In genomic region chr6:5260111-5260620, GRCh38 we compare ENCODE assay signal across 8 cellular contexts. TPM values are rescaled to one million over a fixed set of nuclear protein-coding genes. Genes with fewer than 3 reads are reported as not detected.
A peak's percentile ranks its signal among the peaks of the same experiment; 100 is the strongest.
DNase-seq lines count a peak whose midpoint lies in the region; ATAC-seq and TF ChIP-seq lines count a peak whose summit lies in the region.

No MANE protein-coding gene starts in this region.

- H3K27ac ChIP-seq in foreskin keratinocyte, result peak overlapping the region; percentile 82
- peak overlapping the region; percentile 92 to 100 for H3K27ac ChIP-seq in thoracic aorta

- H3K36me3 Mint-ChIP-seq in osteocyte (ENCODE audit: unreplicated experiment), result peaks cover 4% of the 10 kb centered on the region

- no peaks in the 10 kb centered on the region for H3K27me3 Mint-ChIP-seq in osteocyte (ENCODE audit: unreplicated experiment)

- peak overlapping the region; percentile 79 for H3K4me3 ChIP-seq in thoracic aorta

- peaks cover 21% of the 10 kb centered on the region for H3K4me1 Mint-ChIP-seq in osteocyte (ENCODE audit: unreplicated experiment)

- H3K4me3 Mint-ChIP-seq in osteocyte (ENCODE audit: unreplicated experiment), result peak overlapping the region; percentile 95

- DNase-seq in DMS 273 treated with DMSO at 0.1 percent for 48 hours (lab: John Stamatoyannopoulos, UW) (peak; percentile 60), HUDEP-2 (lab: John Stamatoyannopoulos, UW; ENCODE audit: unreplicated experiment in 76 of 76) (peak in 72 of 76 experiments; percentile 24 to 97 (median 69)), RPMI7951 (ENCODE audit: low read depth) (peak; percentile 62), foreskin keratinocyte (peak; percentile 69 to 77), osteocyte (ENCODE audit: extremely low spot score, unreplicated experiment) (no peak), thoracic aorta (ENCODE audit: low spot score) (no peak)
- peak; percentile 74 for DNase-seq in activated effector memory CD4-positive, alpha-beta T cell treated with Interleukin-2 at 50 U/mL for 16 hours

- no peaks in the 10 kb centered on the region for H3K9me3 Mint-ChIP-seq in osteocyte (ENCODE audit: unreplicated experiment)

- H3K9me3 ChIP-seq in thoracic aorta, result no peaks in the 10 kb centered on the region

- peak overlapping the region; percentile 80 for H3K27ac Mint-ChIP-seq in osteocyte (ENCODE audit: unreplicated experiment)

- H3K4me1 ChIP-seq in foreskin keratinocyte (no peaks in the 10 kb centered on the region), thoracic aorta (ENCODE audit: control insufficient read depth in 1 of 2, low read depth in 2 of 2) (peaks cover 14 to 21% of the 10 kb centered on the region in 2 donors)

- ATAC-seq in GM21447 (IDR thresholded peaks at IDR 0.05; ENCODE audit: unreplicated experiment) (peak; percentile 69), foreskin keratinocyte (peak; percentile 76), thoracic aorta (ENCODE audit: insufficient number of reproducible peaks, low FRiP score, low read depth) (peak; percentile 30)

- H3K36me3 ChIP-seq in thoracic aorta, result no peaks in the 10 kb centered on the region

- TF ChIP-seq CTCF in foreskin keratinocyte (conservative IDR thresholded peaks at IDR 0.05), result no peak
- TF ChIP-seq CTCF in osteocyte (IDR thresholded peaks at IDR 0.05), result no peak
- TF ChIP-seq CTCF in thoracic aorta (IDR thresholded peaks at IDR 0.05), result no peak

- H3K27me3 ChIP-seq in foreskin keratinocyte (no peaks in the 10 kb centered on the region), thoracic aorta (replicated peaks; ENCODE audit: insufficient read depth) (no peaks in the 10 kb centered on the region)

RNA-seq across cellular contexts. Expression of gene LYRM4, which starts 0.6 kb away (rescaled TPM):
- 42.5 and 44.9 TPM in 2 replicates for total RNA-seq in RPMI7951 (2014; rRNA removed; shearing (Covaris generic))
- 33.7 and 35.1 TPM in 2 replicates for total RNA-seq in foreskin keratinocyte
- 45.2 and 50.9 TPM in 2 replicates for polyA plus RNA-seq in foreskin keratinocyte
- total RNA-seq in osteocyte, result 27.1 and 28.8 TPM in 2 replicates
- 10 to 100 TPM in 1 of 2 donors, 1 to 10 TPM in 1; 6.9 to 27.2 TPM for total RNA-seq in thoracic aorta

RNA-seq across cellular contexts. Expression of gene FARS2, which starts 1.1 kb away (rescaled TPM):
- total RNA-seq in RPMI7951 (2014; rRNA removed; shearing (Covaris generic)), result 15.0 and 21.9 TPM in 2 replicates
- total RNA-seq in foreskin keratinocyte (20.1 and 20.7 TPM in 2 replicates), osteocyte (13.2 and 17.4 TPM in 2 replicates), thoracic aorta (10 to 100 TPM; 10.4 to 11.6 TPM)
- polyA plus RNA-seq in foreskin keratinocyte, result 16.5 and 16.9 TPM in 2 replicates

Comparison
In these comparisons a context has a peak if more than half of its experiments do, and no peak if none do; other contexts are left out.
1. DNase-seq: peak in DMS 273 treated with DMSO at 0.1 percent for 48 hours (single experiment), HUDEP-2 (72 of 76), RPMI7951 (single experiment), activated effector memory CD4-positive, alpha-beta T cell treated with Interleukin-2 at 50 U/mL for 16 hours (single experiment) and foreskin keratinocyte (2 of 2); none in osteocyte (single experiment) and thoracic aorta (single experiment).
2. Peak in every context shown above with its lines, with median percentiles within 50 percentile points of each other: ATAC-seq.